In genomic region chr2:238040918-238041317, GRCh38 we compare ENCODE assay signal across 27 cellular contexts. TPM values are rescaled to one million over a fixed set of nuclear protein-coding genes. Genes with fewer than 3 reads are reported as not detected.
"Had no signal": no experiment of that assay in that cellular context is flagged by ENCODE, and none has a peak within 500 bp of the region (broad histone marks: within the 10 kb centered on the region; RNA-seq: fewer than 3 reads in every experiment).

No MANE protein-coding gene starts in this region.

- H3K27me3 Mint-ChIP-seq: activated B cell treated with CpG ODN at 0.5 μM for 24 hours; activated CD4-positive, alpha-beta memory T cell treated with anti-CD3 and anti-CD28 coated beads for 36 hours; activated naive CD8-positive, alpha-beta T cell treated with anti-CD3 and anti-CD28 coated beads, Interleukin-2, amount 10 ng/mL, durations not matched to agents 7 days and 5 days had no signal

- DNase-seq: activated B cell treated with CpG ODN at 0.5 μM for 24 hours; activated CD4-positive, alpha-beta memory T cell treated with anti-CD3 and anti-CD28 coated beads for 36 hours; activated CD4-positive, alpha-beta T cell treated with anti-CD3 and anti-CD28 coated beads for 4 hours; activated CD4-positive, alpha-beta T cell treated with anti-CD3 and anti-CD28 coated beads, Interleukin-2, amount 50 U/mL, for 1 hour; activated CD4-positive, CD25-positive, alpha-beta regulatory T cell treated with anti-CD3 and anti-CD28 coated beads, Interleukin-2, amount 50 U/mL, for 72 hours; activated CD8-positive, alpha-beta memory T cell treated with anti-CD3 and anti-CD28 coated beads, Interleukin-2, amount 50 U/mL, for 4 hours; activated effector memory CD4-positive, alpha-beta T cell treated with Interleukin-2 at 50 U/mL for 16 hours; activated naive CD4-positive, alpha-beta T cell treated with anti-CD3 and anti-CD28 coated beads, Interleukin-2, amount 50 U/mL, for 16 hours; activated naive CD8-positive, alpha-beta T cell treated with anti-CD3 and anti-CD28 coated beads, Interleukin-2, amount 10 ng/mL, durations not matched to agents 7 days and 5 days; activated T-cell treated with anti-CD3 and anti-CD28 coated beads for 4 hours; amygdala; central memory CD4-positive, alpha-beta T cell; NCI-H1105; NCI-H1436; NCI-H1694; NCI-H1930; NCI-H2081 treated with DMSO at 0.1 percent for 48 hours; NCI-H345; NCI-H524 treated with DMSO at 0.1 percent for 48 hours; SHP77; SJCRH30; T-helper 9 cell had no signal

- H3K9me3 Mint-ChIP-seq: activated B cell treated with CpG ODN at 0.5 μM for 24 hours; activated CD4-positive, alpha-beta memory T cell treated with anti-CD3 and anti-CD28 coated beads for 36 hours; activated T-helper 1 cell treated with anti-CD3 and anti-CD28 coated beads, Interleukin-12 subunit alpha, Interleukin-12 subunit beta, Interleukin-2, Interleukin-4 antibody, amounts not matched to agents 30 ng/mL and 10 ng/mL and 1 ng/mL, durations not matched to agents 14 hours and 24 hours and 36 hours had no signal

- H3K4me1 Mint-ChIP-seq: activated B cell treated with CpG ODN at 0.5 μM for 24 hours; activated naive CD8-positive, alpha-beta T cell treated with anti-CD3 and anti-CD28 coated beads, Interleukin-2, amount 10 ng/mL, durations not matched to agents 7 days and 5 days had no signal

- H3K27ac Mint-ChIP-seq: activated B cell treated with CpG ODN at 0.5 μM for 24 hours; activated CD4-positive, alpha-beta memory T cell treated with anti-CD3 and anti-CD28 coated beads for 36 hours; activated naive CD8-positive, alpha-beta T cell treated with anti-CD3 and anti-CD28 coated beads, Interleukin-2, amount 10 ng/mL, durations not matched to agents 7 days and 5 days; activated T-helper 1 cell treated with anti-CD3 and anti-CD28 coated beads, Interleukin-12 subunit alpha, Interleukin-12 subunit beta, Interleukin-2, Interleukin-4 antibody, amounts not matched to agents 30 ng/mL and 10 ng/mL and 1 ng/mL, durations not matched to agents 14 hours and 24 hours and 36 hours had no signal

- H3K4me3 Mint-ChIP-seq: activated B cell treated with CpG ODN at 0.5 μM for 24 hours; activated CD4-positive, alpha-beta memory T cell treated with anti-CD3 and anti-CD28 coated beads for 36 hours; activated naive CD8-positive, alpha-beta T cell treated with anti-CD3 and anti-CD28 coated beads, Interleukin-2, amount 10 ng/mL, durations not matched to agents 7 days and 5 days; activated T-helper 1 cell treated with anti-CD3 and anti-CD28 coated beads, Interleukin-12 subunit alpha, Interleukin-12 subunit beta, Interleukin-2, Interleukin-4 antibody, amounts not matched to agents 30 ng/mL and 10 ng/mL and 1 ng/mL, durations not matched to agents 14 hours and 24 hours and 36 hours had no signal

- ATAC-seq: K562, Panc1 had no signal

RNA-seq across cellular contexts. Expression of gene ESPNL, which starts 59.2 kb away (rescaled TPM):
- total RNA-seq: ascending aorta, M059J had no signal
